ENCODE assay signal across 11 cellular contexts in genomic region chr3:183518446-183519185, GRCh38. TPM values are rescaled to one million over a fixed set of nuclear protein-coding genes. Genes with fewer than 3 reads are reported as not detected.
DNase-seq lines count a peak whose midpoint lies in the region; ATAC-seq and TF ChIP-seq lines count a peak whose summit lies in the region.
"Had no signal": no experiment of that assay in that cellular context is flagged by ENCODE, and none has a peak within 500 bp of the region (broad histone marks: within the 10 kb centered on the region; RNA-seq: fewer than 3 reads in every experiment).

No MANE protein-coding gene starts in this region.

- H3K79me2 ChIP-seq in MM.1S (ENCODE audit: low read length) = peaks cover 87% of the 10 kb centered on the region

- TF ChIP-seq POLR2A in testis (IDR thresholded peaks at IDR 0.05) = no peak

- peak overlapping the region; percentile 89 for H3K4me2 ChIP-seq in MM.1S (ENCODE audit: low read depth, low read length)

- peak overlapping the region; percentile 76 for H3K27ac Mint-ChIP-seq in activated CD8-positive, alpha-beta T cell treated with anti-CD3 and anti-CD28 coated beads for 36 hours
- peak overlapping the region; percentile 10 to 87 (median 66) for H3K27ac Mint-ChIP-seq in naive B cell

- peak overlapping the region; percentile 80 for H3K9ac ChIP-seq in MM.1S (ENCODE audit: low read length)

- intact Hi-C loops in activated CD8-positive, alpha-beta T cell treated with anti-CD3 and anti-CD28 coated beads for 36 hours (cut with micrococcal nuclease) = no loop called here
- intact Hi-C loops in testis (cut with DNase I; ENCODE audit: low total_unique reads) = no loop called here

- H3K27me3 ChIP-seq in MM.1S (replicated peaks; ENCODE audit: insufficient read depth, low read length) = no peaks in the 10 kb centered on the region
- H3K27me3 ChIP-seq in testis = no peaks in the 10 kb centered on the region
- H3K27me3 ChIP-seq in MG63 = no peaks in the 10 kb centered on the region

- H3K36me3 Mint-ChIP-seq in activated CD8-positive, alpha-beta T cell treated with anti-CD3 and anti-CD28 coated beads for 36 hours (ENCODE audit: low read depth) = peaks cover 42% of the 10 kb centered on the region
- peaks cover 11 to 16% of the 10 kb centered on the region in 2 donors for H3K36me3 Mint-ChIP-seq in naive B cell

- H3K27ac ChIP-seq in MM.1S (ENCODE audit: low read length) = peak overlapping the region; percentile 94
- no peak overlapping the region for H3K27ac ChIP-seq in testis

- H3K9me3 Mint-ChIP-seq in activated CD8-positive, alpha-beta T cell treated with anti-CD3 and anti-CD28 coated beads for 36 hours = peaks cover 2% of the 10 kb centered on the region
- no peaks in the 10 kb centered on the region for H3K9me3 Mint-ChIP-seq in naive B cell

- H3K9me3 ChIP-seq in MM.1S (replicated peaks; ENCODE audit: insufficient read depth, low read length) (no peaks in the 10 kb centered on the region), testis (no peaks in the 10 kb centered on the region), MG63 (no peaks in the 10 kb centered on the region)

- no peak for TF ChIP-seq CTCF in MM.1S (IDR thresholded peaks at IDR 0.05; ENCODE audit: low read length)
- no peak for TF ChIP-seq CTCF in activated CD8-positive, alpha-beta T cell treated with anti-CD3 and anti-CD28 coated beads for 36 hours (IDR thresholded peaks at IDR 0.05)
- TF ChIP-seq CTCF in testis (IDR thresholded peaks at IDR 0.05) = no peak

- H3K4me1 ChIP-seq in MM.1S (ENCODE audit: low read length) (peaks cover 75% of the 10 kb centered on the region), testis (no peaks in the 10 kb centered on the region)

- H2AFZ ChIP-seq in MM.1S (ENCODE audit: low read length) = no peak overlapping the region

- H3F3A ChIP-seq in MM.1S (ENCODE audit: insufficient read depth, low read length) = peaks cover 56% of the 10 kb centered on the region

- H3K4me1 Mint-ChIP-seq in activated CD8-positive, alpha-beta T cell treated with anti-CD3 and anti-CD28 coated beads for 36 hours (ENCODE audit: low read depth) = peaks cover 55% of the 10 kb centered on the region
- H3K4me1 Mint-ChIP-seq in naive B cell = peaks cover 40 to 71% (median 46%) of the 10 kb centered on the region in 3 donors

- POLR2A ChIA-PET in activated CD8-positive, alpha-beta T cell treated with anti-CD3 and anti-CD28 coated beads for 36 hours (lab: Charles Lee) = interaction anchor here (0.7 to 7.7 kb wide), 3 partner anchors 11 to 179 kb away, joined by 3 to 40 read pairs (median 5); partner anchors contain the start of genes KLHL6 and YEATS2

- H3K27me3 Mint-ChIP-seq in activated CD8-positive, alpha-beta T cell treated with anti-CD3 and anti-CD28 coated beads for 36 hours = no peaks in the 10 kb centered on the region
- H3K27me3 Mint-ChIP-seq in naive B cell = no peaks in the 10 kb centered on the region

- H3K4me3 ChIP-seq in MM.1S (ENCODE audit: low read length) = peak overlapping the region; percentile 59
- H3K4me3 ChIP-seq in testis = no peak overlapping the region
- no peak overlapping the region for H3K4me3 ChIP-seq in MG63
- H3K4me3 ChIP-seq: skin epidermis had no signal

- peak; percentile 50 for ATAC-seq in activated CD8-positive, alpha-beta T cell treated with anti-CD3 and anti-CD28 coated beads for 36 hours
- ATAC-seq in naive B cell (ENCODE audit: low read depth in 2 of 2) = no peak

- H3K9me2 ChIP-seq in MM.1S (replicated peaks; ENCODE audit: insufficient read depth, low read length) = no peaks in the 10 kb centered on the region

- H3K36me3 ChIP-seq in MM.1S (replicated peaks; ENCODE audit: insufficient read depth, low read length) = no peaks in the 10 kb centered on the region
- no peaks in the 10 kb centered on the region for H3K36me3 ChIP-seq in testis (ENCODE audit: low read depth, missing control alignments)
- no peaks in the 10 kb centered on the region for H3K36me3 ChIP-seq in MG63

- 77 to 81% methylated on average over 10 of the region's 10 CpGs for WGBS in testis, 2 donors

- DNase-seq in EL (peak; percentile 8), MM.1S (peak; percentile 67), naive B cell (no peak), NCI-H526 treated with DMSO at 0.1 percent for 48 hours (lab: John Stamatoyannopoulos, UW) (no peak), testis (no peak), MG63 (no peak)
- no peak for DNase-seq in activated CD8-positive, alpha-beta T cell treated with anti-CD3 and anti-CD28 coated beads for 36 hours
- DNase-seq in stimulated activated CD4-positive, alpha-beta T cell treated with anti-CD3 and anti-CD28 coated beads, Interleukin-4, amount 100 ng/mL, for 4 hours = no peak
- DNase-seq: kidney glomerular epithelial cell, RPMI8226 had no signal

- H3K4me3 Mint-ChIP-seq in activated CD8-positive, alpha-beta T cell treated with anti-CD3 and anti-CD28 coated beads for 36 hours = no peak overlapping the region
- peak overlapping the region in 1 of 8 donors; percentile 17 for H3K4me3 Mint-ChIP-seq in naive B cell

- H4K20me1 ChIP-seq in MM.1S (ENCODE audit: insufficient read depth, low read length) = no peaks in the 10 kb centered on the region

- CTCF ChIA-PET in activated CD8-positive, alpha-beta T cell treated with anti-CD3 and anti-CD28 coated beads for 36 hours (lab: Charles Lee) = interaction anchor here (1.1 to 1.7 kb wide), 3 partner anchors 10 to 249 kb away, joined by 3 to 4 read pairs (median 3); no protein-coding TSS in a partner anchor

RNA-seq across cellular contexts. Expression of gene KLHL6, which starts 36.9 kb away (rescaled TPM):
- 10 to 100 TPM; 32.4 to 32.6 TPM for total RNA-seq in activated CD8-positive, alpha-beta T cell treated with anti-CD3 and anti-CD28 coated beads for 36 hours
- polyA plus RNA-seq in naive B cell (ENCODE audit: low read depth in 6 of 6) (10 to 100 TPM in 5 of 6 donors, 1 to 10 TPM in 1; 5.0 to 22.1 (median 12.7) TPM), testis (ENCODE audit: insufficient read depth, low read depth, low replicate concordance) (1.4 TPM)
- 1 to 10 TPM in 1 of 2 donors, under 1 TPM in 1; 0.55 to 1.5 TPM for total RNA-seq in testis
- total RNA-seq in MG63 (2014; rRNA removed; shearing (Covaris generic); ENCODE audit: low replicate concordance) = not detected in 2 replicates

Comparison
In these comparisons a context has a peak if more than half of its experiments do, and no peak if none do; other contexts are left out.
1. DNase-seq: peak in EL (single experiment) and MM.1S (single experiment); none in activated CD8-positive, alpha-beta T cell treated with anti-CD3 and anti-CD28 coated beads for 36 hours (single experiment), naive B cell (single experiment), NCI-H526 treated with DMSO at 0.1 percent for 48 hours (single experiment), stimulated activated CD4-positive, alpha-beta T cell treated with anti-CD3 and anti-CD28 coated beads, Interleukin-4, amount 100 ng/mL, for 4 hours (0 of 2), testis (single experiment) and MG63 (single experiment).
2. RNA of gene KLHL6, which starts 36.9 kb away (total RNA-seq): 32.4 to 32.6 TPM in activated CD8-positive, alpha-beta T cell treated with anti-CD3 and anti-CD28 coated beads for 36 hours; 0.55 to 1.5 TPM in testis and not detected in MG63; every median in the first group is over 10 times any median in the second.